1 cellular context compared by ENCODE assay signal in the genomic region with DNA sequence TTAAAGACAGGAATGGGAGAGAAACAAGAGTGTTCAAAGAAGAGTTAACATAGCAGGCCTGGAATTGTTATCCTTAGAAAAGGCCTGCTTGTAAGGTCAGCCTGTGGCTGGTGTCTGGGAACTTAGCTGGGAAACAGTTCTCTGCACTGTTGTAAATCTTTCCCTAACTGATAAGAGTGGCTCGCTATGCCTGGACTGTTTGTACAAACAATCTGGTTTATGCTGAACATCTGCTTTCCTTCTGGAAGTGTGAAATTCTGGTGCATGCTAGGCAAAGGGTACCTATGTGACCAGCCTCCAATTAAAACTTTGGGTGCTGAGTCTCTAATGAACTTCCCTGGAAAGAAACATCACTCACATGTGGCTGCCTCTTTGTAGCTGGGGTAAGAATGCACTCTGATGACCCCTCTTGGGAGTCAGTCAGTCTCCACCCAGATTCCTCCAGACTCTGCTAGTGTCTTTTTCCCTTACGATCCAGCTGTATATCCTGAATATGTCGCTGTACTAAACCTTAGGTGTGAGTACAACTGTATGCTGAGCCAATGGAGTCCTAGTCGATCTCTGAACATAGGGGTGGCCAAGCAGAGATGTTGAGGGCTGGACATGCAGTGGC.
TF ChIP-seq lines count a peak whose summit lies in the region.

No MANE protein-coding gene starts in this region.

TF ChIP-seq in SK-N-SH treated with all-trans-retinoic acid at 6 μM for 48 hours, 23 proteins besides CTCF, POLR2A, EP300 and RAD21 (continued from another document):
- no peak for TF ChIP-seq PPARA (CRISPR knock-in tag; IDR thresholded peaks at IDR 0.05; ENCODE audit: borderline replicate concordance)
- TF ChIP-seq ZNF565 (CRISPR knock-in tag; conservative IDR thresholded peaks at IDR 0.05; ENCODE audit: low read depth): no peak
- TF ChIP-seq RARB (CRISPR knock-in tag; IDR thresholded peaks at IDR 0.05): no peak
